16 cellular contexts compared by ENCODE assay signal in genomic region chr13:33219926-33220325, GRCh38.
"Had no signal": no experiment of that assay in that cellular context is flagged by ENCODE, and none has a peak within 500 bp of the region (broad histone marks: within the 10 kb centered on the region; RNA-seq: fewer than 3 reads in every experiment).

No MANE protein-coding gene starts in this region.

- H3K4me3 ChIP-seq: coronary artery, gastroesophageal sphincter, lung, ovary, stomach, thoracic aorta, transverse colon had no signal

- H3K36me3 ChIP-seq: gastroesophageal sphincter, ovary, stomach, transverse colon had no signal

- H3K4me3 Mint-ChIP-seq: naive thymus-derived CD4-positive, alpha-beta T cell had no signal

- H3K27me3 ChIP-seq: gastroesophageal sphincter, ovary, stomach, transverse colon had no signal

- H3K27ac Mint-ChIP-seq: naive thymus-derived CD4-positive, alpha-beta T cell had no signal

- H3K27ac ChIP-seq: coronary artery, gastroesophageal sphincter, ovary, stomach, thoracic aorta had no signal

- ATAC-seq: naive thymus-derived CD4-positive, alpha-beta T cell had no signal

- H3K9me3 ChIP-seq: ovary, thoracic aorta, transverse colon had no signal

- DNase-seq: effector CD8-positive, alpha-beta T cell; glutamatergic neuron; islet precursor cell; naive thymus-derived CD4-positive, alpha-beta T cell; ovary; right cardiac atrium; small intestine; stimulated activated CD4-positive, alpha-beta T cell treated with anti-CD3 and anti-CD28 coated beads, Interleukin-12 subunit alpha, Interleukin-12 subunit beta, amount 100 ng/mL, for 4 hours; stimulated activated naive CD4-positive, alpha-beta T cell; stomach; substantia nigra; transverse colon had no signal
